8 cellular contexts compared by ENCODE assay signal in the genomic region with DNA sequence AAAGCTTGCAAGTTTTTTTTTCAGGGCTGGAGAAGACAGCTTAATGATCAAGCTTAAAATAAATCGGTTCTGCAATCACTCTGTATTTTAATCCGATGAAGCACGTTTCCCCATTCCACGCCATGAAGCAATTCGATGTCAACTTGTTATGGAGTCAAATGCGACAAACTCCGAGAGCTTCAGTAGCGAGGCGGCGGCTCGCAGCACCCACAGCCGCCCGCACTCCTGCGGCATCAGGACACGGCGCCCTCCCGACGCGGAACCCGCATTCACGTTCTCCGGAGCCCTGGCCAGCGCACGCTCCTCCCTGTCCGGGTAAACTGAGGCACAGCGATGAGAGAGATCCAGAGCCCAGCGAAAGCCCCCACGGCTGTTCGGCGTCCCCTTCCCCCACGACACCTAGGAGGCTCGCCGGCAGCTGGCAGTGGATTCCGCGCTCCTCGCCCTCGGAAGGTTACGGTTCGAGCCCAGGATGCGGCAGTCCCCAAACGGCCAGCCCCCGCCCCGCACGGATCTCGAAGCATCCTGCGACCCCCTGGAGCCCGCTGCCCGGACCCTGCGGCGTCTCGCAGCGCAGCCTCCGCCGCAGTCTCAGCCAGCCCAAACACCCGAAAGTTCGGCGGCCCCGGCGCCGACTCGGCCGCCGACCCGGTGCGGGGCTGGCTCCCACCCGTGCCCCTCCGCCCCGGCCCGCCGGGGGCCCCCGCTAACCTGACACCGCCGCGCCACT. TPM values are rescaled to one million over a fixed set of nuclear protein-coding genes. Genes with fewer than 3 reads are reported as not detected.
A peak's percentile ranks its signal among the peaks of the same experiment; 100 is the strongest.
DNase-seq lines count a peak whose midpoint lies in the region; ATAC-seq and TF ChIP-seq lines count a peak whose summit lies in the region.

No MANE protein-coding gene starts in this region.

- peak overlapping the region; percentile 79 for H3K4me3 Mint-ChIP-seq in progenitor cell of endocrine pancreas (ENCODE audit: low read depth)

- peaks cover 44% of the 10 kb centered on the region for H3K27me3 ChIP-seq in HUES48 (ENCODE audit: control insufficient read depth, insufficient read depth, low read length)

- TF ChIP-seq CTCF in progenitor cell of endocrine pancreas (IDR thresholded peaks at IDR 0.05; ENCODE audit: unreplicated experiment) = no peak

- no peaks in the 10 kb centered on the region for H3K36me3 Mint-ChIP-seq in progenitor cell of endocrine pancreas (ENCODE audit: insufficient read depth)

- H3K9ac ChIP-seq in HUES48 (ENCODE audit: low read depth, low read length) = no peak overlapping the region; the same call in 1 of the 2 replicates

- peak overlapping the region; percentile 80 for H3K4me3 ChIP-seq in HUES48 (ENCODE audit: low read depth, low read length)

- no peaks in the 10 kb centered on the region for H3K9me3 Mint-ChIP-seq in progenitor cell of endocrine pancreas (ENCODE audit: low read depth)

- no peak overlapping the region for H3K27ac ChIP-seq in HUES48 (ENCODE audit: low read depth, low read length)

- peak overlapping the region; percentile 70 for H3K27ac Mint-ChIP-seq in progenitor cell of endocrine pancreas

- H3K27me3 Mint-ChIP-seq in progenitor cell of endocrine pancreas = peaks cover 64% of the 10 kb centered on the region

- peak; percentile 6 for DNase-seq in activated T-helper 9 cell treated with anti-CD3 and anti-CD28 coated beads, Interleukin-2, amount 50 U/mL, for 16 hours (ENCODE audit: low read depth)
- DNase-seq in left cardiac atrium (peak; percentile 35), progenitor cell of endocrine pancreas (ENCODE audit: low spot score, unreplicated experiment) (peak; percentile 9), HCEC 1CT (no peak), NCI-H1048 (lab: John Stamatoyannopoulos, UW) (no peak)

- peaks cover 6% of the 10 kb centered on the region for H3K4me1 Mint-ChIP-seq in progenitor cell of endocrine pancreas (ENCODE audit: low read depth)

- intact Hi-C loops in left cardiac atrium (cut with DNase I) = loop anchor here in 1 of 2 donors (5.0 kb wide), 1 partner anchor 403 kb away; a partner anchor contains a TSS

- H3K4me1 ChIP-seq in HUES48 (ENCODE audit: control insufficient read depth, insufficient read depth, low read length) = peaks cover 6% of the 10 kb centered on the region; the same call in 1 of the 2 replicates

- H3K36me3 ChIP-seq in HUES48 (ENCODE audit: control insufficient read depth, insufficient read depth, low read length) = no peaks in the 10 kb centered on the region

- ATAC-seq in left cardiac atrium (no peak), GM21390 (IDR thresholded peaks at IDR 0.05; ENCODE audit: unreplicated experiment) (no peak), GM21367 (IDR thresholded peaks at IDR 0.05; ENCODE audit: unreplicated experiment) (no peak)

- H3K9me3 ChIP-seq in HUES48 (ENCODE audit: control insufficient read depth, insufficient read depth, low read length) = no peaks in the 10 kb centered on the region

RNA-seq across cellular contexts. Expression of a gene that starts 0.5 kb away (rescaled TPM):
- total RNA-seq in left cardiac atrium (1 to 10 TPM; 4.3 to 5.0 TPM), progenitor cell of endocrine pancreas (3.3 and 3.4 TPM in 2 replicates)

Comparison
In these comparisons a context has a peak if more than half of its experiments do, and no peak if none do; other contexts are left out.
1. DNase-seq: peak in activated T-helper 9 cell treated with anti-CD3 and anti-CD28 coated beads, Interleukin-2, amount 50 U/mL, for 16 hours (single experiment), left cardiac atrium (single experiment) and progenitor cell of endocrine pancreas (single experiment); none in HCEC 1CT (single experiment) and NCI-H1048 (single experiment).